Comparison of ENCODE assay signal across 9 cellular contexts in genomic region chr11:76798656-76799055, GRCh38. TPM values are rescaled to one million over a fixed set of nuclear protein-coding genes. Genes with fewer than 3 reads are reported as not detected.
DNase-seq lines count a peak whose midpoint lies in the region; ATAC-seq, FAIRE-seq and TF ChIP-seq lines count a peak whose summit lies in the region.
"Had no signal": no experiment of that assay in that cellular context is flagged by ENCODE, and none has a peak within 500 bp of the region (broad histone marks: within the 10 kb centered on the region; RNA-seq: fewer than 3 reads in every experiment).

No MANE protein-coding gene starts in this region.

- peak overlapping the region; percentile 33; the same call in 1 of the 2 replicates for H3K9ac ChIP-seq in HUES64 (ENCODE audit: low read depth, low read length)
- no peak overlapping the region for H3K9ac ChIP-seq in H1 (replicated peaks in 1 of 4; ENCODE audit: extremely low read depth in 1 of 4, low read depth in 3 of 4, low read length in 3 of 4)

- peak overlapping the region; percentile 53 for H3K4me3 Mint-ChIP-seq in natural killer cell

- peak overlapping the region in 1 of 2 donors; percentile 52 for H3K27ac Mint-ChIP-seq in natural killer cell

- peak overlapping the region; percentile 9; the same call in 1 of the 2 replicates for H4K8ac ChIP-seq in H1 (ENCODE audit: extremely low read depth, insufficient read depth, low read length)

- H3K27ac ChIP-seq in 22Rv1: peak overlapping the region; percentile 100
- no peak overlapping the region for H3K27ac ChIP-seq in HUES64 (ENCODE audit: low read depth, low read length)
- no peak overlapping the region for H3K27ac ChIP-seq in H1 (ENCODE audit: low read depth, low read length)

- no peak overlapping the region for H3K14ac ChIP-seq in H1 (ENCODE audit: insufficient read length)

- TF ChIP-seq POLR2A in H1 (IDR thresholded peaks at IDR 0.05; ENCODE audit: control extremely low read depth in 1 of 2, low read depth in 2 of 2, low read length in 2 of 2): no peak

- no peak overlapping the region for H2BK15ac ChIP-seq in H1 (ENCODE audit: low read length)

- no peak overlapping the region for H2AK5ac ChIP-seq in H1 (ENCODE audit: low read depth, low read length)

- H2AFZ ChIP-seq in H1 (ENCODE audit: low read length): no peak overlapping the region

- H4K5ac ChIP-seq in H1 (ENCODE audit: insufficient read length, low read depth, low read length): no peak overlapping the region

- H4K91ac ChIP-seq in H1 (replicated peaks; ENCODE audit: insufficient read length, low read length): no peak overlapping the region

- no peaks in the 10 kb centered on the region for H3K27me3 ChIP-seq in HUES64 (ENCODE audit: insufficient read depth, low read length)
- H3K27me3 ChIP-seq in H1 (replicated peaks in 1 of 4; ENCODE audit: control insufficient read depth in 3 of 4, extremely low read depth in 1 of 4, insufficient read depth in 3 of 4, low read length in 3 of 4): no peaks in the 10 kb centered on the region; a peak in 1 of 7 replicates

- no peak overlapping the region for H2BK120ac ChIP-seq in H1 (replicated peaks; ENCODE audit: low read depth, low read length)

- peaks cover 0 to 20% of the 10 kb centered on the region in 2 experiments; a peak in 2 of 4 replicates for H3K79me2 ChIP-seq in H1 (ENCODE audit: control insufficient read depth in 1 of 2, insufficient read depth in 2 of 2, low read length in 2 of 2)

- H2BK20ac ChIP-seq in H1 (ENCODE audit: low read length): no peak overlapping the region

- no peak for FAIRE-seq in H1 (lab: Jason Lieb, UNC)

- H3K23me2 ChIP-seq in H1 (ENCODE audit: low read depth, low read length): peaks cover 2% of the 10 kb centered on the region; the same call in 1 of the 2 replicates

- peaks cover 20% of the 10 kb centered on the region for H3K4me1 ChIP-seq in HUES64 (ENCODE audit: insufficient read depth, low read length)
- H3K4me1 ChIP-seq in H1 (replicated peaks in 1 of 4; ENCODE audit: control insufficient read depth in 3 of 4, insufficient read depth in 4 of 4, low read length in 3 of 4): peaks cover 4 to 21% (median 10%) of the 10 kb centered on the region in 4 experiments

- POLR2A ChIA-PET in H1 (lab: Charles Lee; ENCODE audit: partially characterized antibody): interaction anchor here (0.9 to 2.1 kb wide), 7 partner anchors 9 to 51 kb away, joined by 3 to 6 read pairs (median 3); partner anchors contain the start of gene TSKU

- intact Hi-C loops in natural killer cell (cut with micrococcal nuclease): loop anchor here (1.0 kb wide), 1 partner anchor 77 kb away; no protein-coding TSS in a partner anchor

- ATAC-seq in natural killer cell: no peak
- ATAC-seq in activated CD4-positive, CD25-positive, alpha-beta regulatory T cell treated with anti-CD3 and anti-CD28 coated beads, Interleukin-2, amount 50 U/mL, for 24 hours: no peak
- no peak for ATAC-seq in HG02970 (IDR thresholded peaks at IDR 0.05; ENCODE audit: low FRiP score, unreplicated experiment)

- CTCF ChIA-PET in H1 (lab: Charles Lee; ENCODE audit: partially characterized antibody): interaction anchor here (0.6 to 7.8 kb wide), 32 partner anchors 8 to 305 kb away, joined by 3 to 88 read pairs (median 4); partner anchors contain the start of gene TSKU

- no peak overlapping the region for H3K18ac ChIP-seq in H1 (ENCODE audit: extremely low read depth, low read length)

- H3K36me3 ChIP-seq in HUES64 (ENCODE audit: insufficient read depth, low read length) (peaks cover 13% of the 10 kb centered on the region), H1 (ENCODE audit: control insufficient read depth in 2 of 4, insufficient read depth in 4 of 4, low read length in 3 of 4) (peaks cover 0 to 8% (median 3%) of the 10 kb centered on the region in 4 experiments; a peak in 3 of 8 replicates)

- no peaks in the 10 kb centered on the region for H3K9me3 Mint-ChIP-seq in natural killer cell

- peak overlapping the region; percentile 5 to 90; a peak in 3 of 4 replicates for H3K4me2 ChIP-seq in H1 (ENCODE audit: insufficient read depth in 1 of 2, low read depth in 2 of 2, low read length in 2 of 2)

- TF ChIP-seq RAD21 in H1 (IDR thresholded peaks at IDR 0.05 in 1 of 2, conservative IDR thresholded peaks at IDR 0.05 in 1 of 2; ENCODE audit: low read depth in 2 of 2, low read length in 2 of 2): no peak

- DNase-seq in H1 (ENCODE audit: low read depth in 1 of 2, low spot score in 2 of 2) (no peak), natural killer cell (no peak), NCI-H2081 treated with DMSO at 0.1 percent for 48 hours (lab: John Stamatoyannopoulos, UW) (no peak)
- no peak for DNase-seq in effector CD8-positive, alpha-beta T cell (lab: John Stamatoyannopoulos, UW)

- 57% methylated on average over 7 of the region's 9 CpGs for WGBS in HUES64
- WGBS in H1 (ENCODE audit: extremely low coverage in 1 of 2, insufficient coverage in 1 of 2, insufficient read length in 1 of 2, insufficient replicate concordance in 2 of 2, low coverage in 1 of 2, low lambda C conversion rate in 2 of 2, missing lambda C conversion rate in 1 of 2), 2 experiments: 63% methylated on average over 9 of the region's 9 CpGs; no CpG with 5 or more reads in 1 of the 2 experiments

- H3K79me1 ChIP-seq in H1 (ENCODE audit: low read depth, low read length): peaks cover 9% of the 10 kb centered on the region; the same call in 1 of the 2 replicates

- H3K9me3 ChIP-seq in HUES64 (ENCODE audit: insufficient read depth, low read depth, low read length) (no peaks in the 10 kb centered on the region), H1 (ENCODE audit: insufficient read depth in 2 of 2, low read depth in 1 of 2, low read length in 1 of 2) (no peaks in the 10 kb centered on the region)
- H3K9me3 ChIP-seq: Caco-2 had no signal

- no peak overlapping the region for H3K4ac ChIP-seq in H1 (replicated peaks; ENCODE audit: insufficient read length, low read depth, low read length)

- peak overlapping the region; percentile 42 for H3K4me3 ChIP-seq in HUES64 (ENCODE audit: low read length)
- H3K4me3 ChIP-seq in H1 (ENCODE audit: extremely low read depth in 1 of 4, insufficient read depth in 2 of 4, low read depth in 3 of 4, low read length in 4 of 4): peak overlapping the region in 2 of 4 experiments; percentile 48 to 49; a peak in 2 of 8 replicates

- H4K20me1 ChIP-seq in H1 (replicated peaks in 1 of 2; ENCODE audit: control insufficient read depth in 1 of 2, insufficient read depth in 2 of 2, low read length in 2 of 2): peaks cover 8 to 13% of the 10 kb centered on the region in 2 experiments

- no peak overlapping the region for H3K23ac ChIP-seq in H1 (ENCODE audit: insufficient read length)

- H3K27me3 Mint-ChIP-seq in natural killer cell (ENCODE audit: low read depth in 2 of 2): peaks cover 7% of the 10 kb centered on the region in 2 donors

- no peak overlapping the region for H3K56ac ChIP-seq in H1 (replicated peaks; ENCODE audit: insufficient read length, low read depth, low read length)

- no peaks in the 10 kb centered on the region for H3K36me3 Mint-ChIP-seq in natural killer cell

- TF ChIP-seq CTCF in 22Rv1 (IDR thresholded peaks at IDR 0.05) (no peak), H1 (IDR thresholded peaks at IDR 0.05; ENCODE audit: control extremely low read depth in 1 of 3, insufficient read depth in 1 of 3, low read depth in 1 of 3, low read length in 3 of 3) (no peak), natural killer cell (IDR thresholded peaks at IDR 0.05) (no peak)

- no peak for TF ChIP-seq EP300 in H1 (IDR thresholded peaks at IDR 0.05; ENCODE audit: borderline replicate concordance in 1 of 2, low read depth in 2 of 2, low read length in 2 of 2)

- 0 out of 2 replicates have a peak overlapping the region, but pooled peaks have one; percentile 84 for H2BK12ac ChIP-seq in H1 (ENCODE audit: low read depth, low read length)

- H3K4me1 Mint-ChIP-seq in natural killer cell: peaks cover 0 to 19% of the 10 kb centered on the region in 2 donors

- peak overlapping the region; percentile 32; the same call in 1 of the 2 replicates for H2BK5ac ChIP-seq in H1 (ENCODE audit: low read depth, low read length)

TF ChIP-seq in H1, 55 proteins besides CTCF, POLR2A, EP300 and RAD21 (continues in another document):
- TF ChIP-seq SRF (IDR thresholded peaks at IDR 0.05; ENCODE audit: low read depth, low read length) (no peak), EZH2 (IDR thresholded peaks at IDR 0.05; ENCODE audit: low read depth, low read length, severe bottlenecking) (no peak), CBX8 (IDR thresholded peaks at IDR 0.05; ENCODE audit: borderline replicate concordance, low read depth, low read length) (no peak), BCL11A (IDR thresholded peaks at IDR 0.05; ENCODE audit: low read depth in 2 of 2, low read length in 2 of 2) (no peak), CTBP2 (IDR thresholded peaks at IDR 0.05; ENCODE audit: borderline replicate concordance, insufficient read depth, insufficient read length, low read length) (no peak), ATF2 (IDR thresholded peaks at IDR 0.05; ENCODE audit: low read length) (no peak), SAP30 (IDR thresholded peaks at IDR 0.05; ENCODE audit: insufficient read depth, insufficient replicate concordance, low read length) (no peak), POU5F1 (IDR thresholded peaks at IDR 0.05; ENCODE audit: low read depth, low read length) (no peak), SP4 (IDR thresholded peaks at IDR 0.05; ENCODE audit: low read length) (no peak), RBBP5 (IDR thresholded peaks at IDR 0.05; ENCODE audit: borderline replicate concordance, low read depth, low read length) (no peak)

RNA-seq across cellular contexts. Expression of gene TSKU, which starts 15.5 kb away (rescaled TPM):
- polyA plus RNA-seq in HUES64 (2013, experiment 1 of 2): 30.2 TPM
- 30.3 TPM for polyA plus RNA-seq in HUES64 (2013, experiment 2 of 2)
- total RNA-seq in H1 (2021; fragmentation: NEBNext Ultra II Directional; extraction: Animal tissue kit (Norgen Biotek cat#: 25700)): 22.8 TPM in 2 replicates
- polyA plus RNA-seq in H1 (2011; rRNA removed): 28.4 and 40.7 TPM in 2 replicates
- polyA plus RNA-seq in H1 (2011; cell fraction: cytosol; rRNA removed): 18.1 TPM
- polyA plus RNA-seq in H1 (2011; cell fraction: nucleus; rRNA removed): 34.2 TPM
- polyA plus RNA-seq in H1 (2012, experiment 1 of 2): 15.8 to 27.1 TPM (median 20.7 TPM) in 4 replicates
- polyA plus RNA-seq in H1 (2012, experiment 2 of 2): 22.0 TPM
- 21.4 TPM for polyA plus RNA-seq in H1 (2013, experiment 1 of 2)
- 23.8 TPM for polyA plus RNA-seq in H1 (2013, experiment 2 of 2)
- polyA minus RNA-seq in H1 (2011; rRNA and poly(A)+ RNA removed): 21.7 and 33.3 TPM in 2 replicates
- 17.2 TPM for polyA minus RNA-seq in H1 (2011; cell fraction: cytosol; rRNA and poly(A)+ RNA removed)
- 27.5 TPM for polyA minus RNA-seq in H1 (2011; cell fraction: nucleus; rRNA and poly(A)+ RNA removed)
- not detected for total RNA-seq in natural killer cell

Comparison
In these comparisons a context has a peak if more than half of its experiments do, and no peak if none do; other contexts are left out.
1. RNA of gene TSKU, which starts 15.5 kb away (total RNA-seq): 22.8 TPM in H1; not detected in natural killer cell; every median in the first group is over 10 times any median in the second.